Comparison of ENCODE assay signal across 18 cellular contexts in genomic region chr9:132780230-132781007, GRCh38.
DNase-seq lines count a peak whose midpoint lies in the region; ATAC-seq, FAIRE-seq and TF ChIP-seq lines count a peak whose summit lies in the region.
"Had no signal": no experiment of that assay in that cellular context is flagged by ENCODE, and none has a peak within 500 bp of the region (broad histone marks: within the 10 kb centered on the region; RNA-seq: fewer than 3 reads in every experiment).

No MANE protein-coding gene starts in this region.

- H3K36me3 ChIP-seq in ACC112 (ENCODE audit: insufficient read depth, low read length), result no peaks in the 10 kb centered on the region

- H3K27me3 Mint-ChIP-seq in activated naive CD8-positive, alpha-beta T cell treated with anti-CD3 and anti-CD28 coated beads for 36 hours, result peaks cover 40% of the 10 kb centered on the region
- H3K27me3 Mint-ChIP-seq in neural crest cell (ENCODE audit: low read depth), result no peaks in the 10 kb centered on the region

- H3K4me3 ChIP-seq in ACC112 (ENCODE audit: low read depth, low read length), result 0 out of 2 replicates have a peak overlapping the region, but pooled peaks have one; percentile 23
- no peak overlapping the region for H3K4me3 ChIP-seq in dorsolateral prefrontal cortex
- H3K4me3 ChIP-seq: testis had no signal

- FAIRE-seq in GM18507 (lab: Jason Lieb, UNC) (peak; percentile 48), urothelium cell line (lab: Jason Lieb, UNC) (no peak)

- DNase-seq in GM18507 (ENCODE audit: extremely low spot score, insufficient read length, low read depth), result no peak
- DNase-seq in activated naive CD8-positive, alpha-beta T cell treated with anti-CD3 and anti-CD28 coated beads for 36 hours, result peak; percentile 17
- no peak for DNase-seq in neural crest cell (ENCODE audit: low read depth, low spot score)
- no peak for DNase-seq in dorsolateral prefrontal cortex
- DNase-seq in NCI-H1048 (lab: John Stamatoyannopoulos, UW), result no peak
- no peak for DNase-seq in urothelium cell line (ENCODE audit: low spot score)
- DNase-seq: activated CD4-positive, alpha-beta T cell treated with anti-CD3 and anti-CD28 coated beads for 48 hours; activated T-cell treated with anti-CD3 and anti-CD28 coated beads, Interleukin-2, amount 50 U/mL, for 48 hours; caudate nucleus; Karpas-422; NCI-H1092 treated with DMSO at 0.1 percent for 48 hours; NCI-H510A treated with DMSO at 0.1 percent for 48 hours; stimulated activated CD4-positive, alpha-beta T cell treated with anti-CD3 and anti-CD28 coated beads, Interleukin-4, amount 100 ng/mL, for 24 hours; SW 1271; testis had no signal

- H3K27ac Mint-ChIP-seq in activated naive CD8-positive, alpha-beta T cell treated with anti-CD3 and anti-CD28 coated beads for 36 hours, result no peak overlapping the region
- H3K27ac Mint-ChIP-seq in neural crest cell (ENCODE audit: unreplicated experiment), result peak overlapping the region; percentile 5

- H3K4me1 ChIP-seq in ACC112 (ENCODE audit: control insufficient read depth, insufficient read depth, low read length, unreplicated experiment), result peaks cover 7% of the 10 kb centered on the region

- peak overlapping the region; percentile 58 for H2AFZ ChIP-seq in ACC112 (ENCODE audit: low read length, unreplicated experiment)

- intact Hi-C loops in dorsolateral prefrontal cortex (cut with DNase I), result no loop called here

- TF ChIP-seq CTCF in neural crest cell (conservative IDR thresholded peaks at IDR 0.05) (no peak), dorsolateral prefrontal cortex (IDR thresholded peaks at IDR 0.05 in 54 of 56, conservative IDR thresholded peaks at IDR 0.05 in 2 of 56; ENCODE audit: low read depth in 1 of 56, partially characterized antibody in 56 of 56) (no peak)

- H3K9me3 Mint-ChIP-seq in activated naive CD8-positive, alpha-beta T cell treated with anti-CD3 and anti-CD28 coated beads for 36 hours, result no peaks in the 10 kb centered on the region
- peaks cover 2% of the 10 kb centered on the region for H3K9me3 Mint-ChIP-seq in neural crest cell

- H3K36me3 Mint-ChIP-seq in activated naive CD8-positive, alpha-beta T cell treated with anti-CD3 and anti-CD28 coated beads for 36 hours, result peaks cover 2% of the 10 kb centered on the region
- no peaks in the 10 kb centered on the region for H3K36me3 Mint-ChIP-seq in neural crest cell (ENCODE audit: low read depth)

- H3K27ac ChIP-seq in ACC112 (ENCODE audit: low read depth, low read length) (no peak overlapping the region), dorsolateral prefrontal cortex (no peak overlapping the region)
- H3K27ac ChIP-seq: testis had no signal

- no peaks in the 10 kb centered on the region for H3K79me2 ChIP-seq in ACC112 (ENCODE audit: control insufficient read depth, insufficient read depth, low read length, unreplicated experiment)

- ATAC-seq in HG03025 (IDR thresholded peaks at IDR 0.05; ENCODE audit: low FRiP score, unreplicated experiment), result no peak
- ATAC-seq: esophagus mucosa had no signal

- peak overlapping the region; percentile 18 for H3K4me3 Mint-ChIP-seq in activated naive CD8-positive, alpha-beta T cell treated with anti-CD3 and anti-CD28 coated beads for 36 hours
- H3K4me3 Mint-ChIP-seq in neural crest cell, result peak overlapping the region; percentile 20

- peaks cover 11% of the 10 kb centered on the region for H3K4me1 Mint-ChIP-seq in activated naive CD8-positive, alpha-beta T cell treated with anti-CD3 and anti-CD28 coated beads for 36 hours
- peaks cover 35% of the 10 kb centered on the region for H3K4me1 Mint-ChIP-seq in neural crest cell

- peaks cover 2% of the 10 kb centered on the region for H3K27me3 ChIP-seq in ACC112 (ENCODE audit: insufficient read depth, low read length)
- no peaks in the 10 kb centered on the region for H3K27me3 ChIP-seq in dorsolateral prefrontal cortex
- H3K27me3 ChIP-seq: testis had no signal
